20 cellular contexts compared by ENCODE assay signal in genomic region chr12:39592295-39592694, GRCh38. TPM values are rescaled to one million over a fixed set of nuclear protein-coding genes. Genes with fewer than 3 reads are reported as not detected.
DNase-seq lines count a peak whose midpoint lies in the region; TF ChIP-seq lines count a peak whose summit lies in the region.
"Had no signal": no experiment of that assay in that cellular context is flagged by ENCODE, and none has a peak within 500 bp of the region (broad histone marks: within the 10 kb centered on the region; RNA-seq: fewer than 3 reads in every experiment).

No MANE protein-coding gene starts in this region.

- H3K27me3 Mint-ChIP-seq in CD4-positive, alpha-beta memory T cell: no peaks in the 10 kb centered on the region
- H3K27me3 Mint-ChIP-seq: B cell; CD8-positive, alpha-beta memory T cell had no signal

- no peaks in the 10 kb centered on the region for H3K79me2 ChIP-seq in hepatocyte
- H3K79me2 ChIP-seq in OCI-LY7 (ENCODE audit: insufficient read depth, low read depth, low read length): no peaks in the 10 kb centered on the region

- POLR2A ChIA-PET in CD4-positive, alpha-beta memory T cell (lab: Charles Lee; ENCODE audit: partially characterized antibody): interaction anchor here (3.8 kb wide), 1 partner anchor 28 kb away, joined by 18 read pairs; the partner anchor contains the start of gene ABCD2
- POLR2A ChIA-PET in OCI-LY7 (lab: Charles Lee): interaction anchor here (0.6 to 1.1 kb wide), 2 partner anchors 13 to 57 kb away, joined by 3 to 4 read pairs; no protein-coding TSS in a partner anchor

- H3K27ac ChIP-seq in CD4-positive, alpha-beta memory T cell (ENCODE audit: low read depth, low read length): no peak overlapping the region
- H3K27ac ChIP-seq in hepatocyte (no peak overlapping the region), OCI-LY7 (ENCODE audit: low read depth, low read length, poor library complexity, severe bottlenecking) (no peak overlapping the region)

- no TSS peak for BruUV-seq in OCI-LY7 (replicated peaks; lab: Mats Ljungman, UMichigan)

- H3K9me2 ChIP-seq in hepatocyte (replicated peaks; ENCODE audit: insufficient read depth) (no peaks in the 10 kb centered on the region), OCI-LY7 (ENCODE audit: insufficient read depth, low read length) (no peaks in the 10 kb centered on the region)

- no peak overlapping the region for H3K4me3 ChIP-seq in CD4-positive, alpha-beta memory T cell (ENCODE audit: low read length in 2 of 2)
- H3K4me3 ChIP-seq in hepatocyte: no peak overlapping the region
- no peak overlapping the region for H3K4me3 ChIP-seq in OCI-LY7 (ENCODE audit: low read depth, low read length, poor library complexity, severe bottlenecking)

- no peak overlapping the region for H3K4me3 Mint-ChIP-seq in CD4-positive, alpha-beta memory T cell
- H3K4me3 Mint-ChIP-seq: B cell; CD8-positive, alpha-beta memory T cell; HFFc6 had no signal

- H2AFZ ChIP-seq in hepatocyte (no peak overlapping the region), OCI-LY7 (ENCODE audit: low read length) (no peak overlapping the region)

- H3K36me3 ChIP-seq in CD4-positive, alpha-beta memory T cell (ENCODE audit: insufficient read depth, low read length): no peaks in the 10 kb centered on the region
- no peaks in the 10 kb centered on the region for H3K36me3 ChIP-seq in hepatocyte (replicated peaks; ENCODE audit: insufficient read depth, low read depth)
- no peaks in the 10 kb centered on the region for H3K36me3 ChIP-seq in OCI-LY7 (ENCODE audit: insufficient read depth, low read length)

- intact Hi-C loops in CD4-positive, alpha-beta memory T cell (cut with micrococcal nuclease): no loop called here
- intact Hi-C loops in OCI-LY7 (cut with micrococcal nuclease; ENCODE audit: unreplicated experiment): no loop called here

- no peaks in the 10 kb centered on the region for H3K9me3 ChIP-seq in CD4-positive, alpha-beta memory T cell (ENCODE audit: control insufficient read depth in 1 of 2, low read length in 2 of 2)
- H3K9me3 ChIP-seq in hepatocyte (ENCODE audit: low read depth) (no peaks in the 10 kb centered on the region), OCI-LY7 (ENCODE audit: low read length) (no peaks in the 10 kb centered on the region)

- H4K20me1 ChIP-seq in hepatocyte (ENCODE audit: insufficient read depth, poor library complexity, severe bottlenecking) (no peaks in the 10 kb centered on the region), OCI-LY7 (ENCODE audit: insufficient read depth, low read length) (no peaks in the 10 kb centered on the region)

- no peak for DNase-seq in CD4-positive, alpha-beta memory T cell
- DNase-seq in HuH-7.5 (ENCODE audit: low spot score) (peak; percentile 16), hepatocyte (ENCODE audit: low spot score) (peak; percentile 28), renal cortical epithelial cell (ENCODE audit: low read depth) (peak; percentile 16), OCI-LY7 (ENCODE audit: low spot score) (no peak), HCEC 1CT (no peak), NCI-H1092 treated with DMSO at 0.1 percent for 48 hours (lab: John Stamatoyannopoulos, UW) (no peak)
- DNase-seq: CD8-positive, alpha-beta memory T cell; GDM1; HFFc6; IMR-90; Kasumi-1; NCI-H2029; NCI-H2171 treated with DMSO at 0.1 percent for 48 hours; NCI-H446 treated with DMSO at 0.1 percent for 48 hours; NK-92 treated with Interleukin-12 subunit alpha and Interleukin-12 subunit beta, amount 100 ng/mL, for 24 hours; OCI-M1; RPMI8226 had no signal

- H3K9me3 Mint-ChIP-seq in CD4-positive, alpha-beta memory T cell: no peaks in the 10 kb centered on the region
- H3K9me3 Mint-ChIP-seq: CD8-positive, alpha-beta memory T cell had no signal

- H3K4me2 ChIP-seq in hepatocyte (no peak overlapping the region), OCI-LY7 (ENCODE audit: low read length) (no peak overlapping the region)

- H3K27ac Mint-ChIP-seq in CD4-positive, alpha-beta memory T cell: peak overlapping the region in 5 of 7 donors; percentile 2 to 29 (median 26)
- H3K27ac Mint-ChIP-seq: B cell, HFFc6 had no signal

- H3K36me3 Mint-ChIP-seq in CD4-positive, alpha-beta memory T cell: peaks cover 24 to 29% of the 10 kb centered on the region in 2 donors

- TF ChIP-seq CTCF in hepatocyte (IDR thresholded peaks at IDR 0.05; ENCODE audit: poor library complexity): no peak
- no peak for TF ChIP-seq CTCF in OCI-LY7 (conservative IDR thresholded peaks at IDR 0.05; ENCODE audit: low read length)

- CTCF ChIA-PET in CD4-positive, alpha-beta memory T cell (lab: Charles Lee; ENCODE audit: partially characterized antibody): interaction anchor here (0.8 to 4.1 kb wide), 3 partner anchors 99 to 398 kb away, joined by 3 to 21 read pairs (median 3); no protein-coding TSS in a partner anchor
- CTCF ChIA-PET in OCI-LY7 (lab: Charles Lee; ENCODE audit: unreplicated experiment): no interaction called here

- H3K27me3 ChIP-seq in CD4-positive, alpha-beta memory T cell (ENCODE audit: insufficient read depth, low read length): no peaks in the 10 kb centered on the region
- no peaks in the 10 kb centered on the region for H3K27me3 ChIP-seq in hepatocyte

- H3K4me1 Mint-ChIP-seq in CD4-positive, alpha-beta memory T cell: peaks cover 7 to 15% (median 10%) of the 10 kb centered on the region in 4 donors

- no peaks in the 10 kb centered on the region for H3K4me1 ChIP-seq in CD4-positive, alpha-beta memory T cell (ENCODE audit: insufficient read depth, low read length)
- no peaks in the 10 kb centered on the region for H3K4me1 ChIP-seq in hepatocyte (ENCODE audit: insufficient read depth)
- H3K4me1 ChIP-seq in OCI-LY7 (ENCODE audit: insufficient read depth, low read length, poor library complexity, severe bottlenecking): no peaks in the 10 kb centered on the region

RNA-seq across cellular contexts. Expression of gene ABCD2, which starts 27.3 kb away (rescaled TPM):
- 10 to 100 TPM; 19.0 to 20.1 TPM for total RNA-seq in CD4-positive, alpha-beta memory T cell
- polyA plus RNA-seq in CD4-positive, alpha-beta memory T cell: 1 to 10 TPM; 8.2 to 8.5 TPM
- total RNA-seq in hepatocyte (0.16 and 0.17 TPM in 2 replicates), renal cortical epithelial cell (under 0.01 TPM in 1 of 2 replicates, not detected in the other), OCI-LY7 (2022) (1.9 and 2.4 TPM in 2 replicates)
- 0.19 TPM in 1 of 2 replicates, not detected in the other for polyA plus RNA-seq in hepatocyte
- 1.2 and 1.5 TPM in 2 replicates for total RNA-seq in OCI-LY7 (2014; rRNA removed; shearing (Covaris generic))
- total RNA-seq: HFFc6, IMR-90 had no signal
- polyA plus RNA-seq: AG04450, IMR-90 had no signal

Comparison
In these comparisons a context has a peak if more than half of its experiments do, and no peak if none do; other contexts are left out.
1. DNase-seq: peak in HuH-7.5 (single experiment), hepatocyte (single experiment) and renal cortical epithelial cell (single experiment); none in CD4-positive, alpha-beta memory T cell (0 of 5), OCI-LY7 (single experiment), HCEC 1CT (single experiment) and NCI-H1092 treated with DMSO at 0.1 percent for 48 hours (single experiment).
2. RNA of gene ABCD2, which starts 27.3 kb away (total RNA-seq): 19.0 to 20.1 TPM in CD4-positive, alpha-beta memory T cell; 1.2 to 2.4 TPM in OCI-LY7, 0.16 to 0.17 TPM in hepatocyte and under 0.01 TPM in renal cortical epithelial cell; every median in the first group is over 4 times any median in the second.